Comparison of ENCODE assay signal across 8 cellular contexts in genomic region chr15:45200799-45201556, GRCh38. TPM values are rescaled to one million over a fixed set of nuclear protein-coding genes. Genes with fewer than 3 reads are reported as not detected.
A peak's percentile ranks its signal among the peaks of the same experiment; 100 is the strongest.
DNase-seq lines count a peak whose midpoint lies in the region; ATAC-seq and TF ChIP-seq lines count a peak whose summit lies in the region.

No MANE protein-coding gene starts in this region.

- H3K4me3 ChIP-seq in GM06990 (replicated peaks; ENCODE audit: low read depth, low read length) (peak overlapping the region; percentile 66), endodermal cell (ENCODE audit: low read length) (peak overlapping the region; percentile 100)

- WGBS in endodermal cell (ENCODE audit: insufficient coverage in 1 of 2, insufficient read length in 1 of 2), 2 experiments, result 2 to 6% methylated on average over 13 to 33 of the region's 34 CpGs

- no peaks in the 10 kb centered on the region for H3K36me3 Mint-ChIP-seq in endodermal cell (ENCODE audit: low read depth)
- no peaks in the 10 kb centered on the region for H3K36me3 Mint-ChIP-seq in mesothelial cell of epicardium

- H3K4me3 Mint-ChIP-seq in endodermal cell (no peak overlapping the region), mesothelial cell of epicardium (no peak overlapping the region)

- ATAC-seq in HG03521 (IDR thresholded peaks at IDR 0.05; ENCODE audit: unreplicated experiment), result peak; percentile 1
- no peak for ATAC-seq in HG03469 (IDR thresholded peaks at IDR 0.05; ENCODE audit: unreplicated experiment)

- no peaks in the 10 kb centered on the region for H3K9me3 ChIP-seq in endodermal cell (ENCODE audit: control insufficient read depth, low read length)

- H3K36me3 ChIP-seq in GM06990 (ENCODE audit: control insufficient read depth, insufficient read depth, low read length), result no peaks in the 10 kb centered on the region
- H3K36me3 ChIP-seq in endodermal cell (ENCODE audit: control insufficient read depth, insufficient read depth, low read length), result no peaks in the 10 kb centered on the region

- H3K4me1 Mint-ChIP-seq in endodermal cell (peaks cover 8% of the 10 kb centered on the region), mesothelial cell of epicardium (peaks cover 12% of the 10 kb centered on the region)

- peak overlapping the region; percentile 95 for H3K27ac ChIP-seq in endodermal cell (ENCODE audit: low read depth, low read length)

- H3K27me3 ChIP-seq in GM06990 (replicated peaks; ENCODE audit: control insufficient read depth, insufficient read depth, low read length) (no peaks in the 10 kb centered on the region), endodermal cell (ENCODE audit: control insufficient read depth, insufficient read depth, low read length, poor library complexity, severe bottlenecking) (no peaks in the 10 kb centered on the region)

- H3K27me3 Mint-ChIP-seq in endodermal cell (ENCODE audit: insufficient read depth) (peaks cover 18% of the 10 kb centered on the region), mesothelial cell of epicardium (ENCODE audit: low read depth) (peaks cover 3% of the 10 kb centered on the region)

- TF ChIP-seq CTCF in GM06990 (IDR thresholded peaks at IDR 0.05; ENCODE audit: insufficient read depth, low read length, poor library complexity, severe bottlenecking) (no peak), endodermal cell (conservative IDR thresholded peaks at IDR 0.05) (no peak), mesothelial cell of epicardium (IDR thresholded peaks at IDR 0.05; ENCODE audit: unreplicated experiment) (no peak)

- H3K27ac Mint-ChIP-seq in endodermal cell (no peak overlapping the region), mesothelial cell of epicardium (no peak overlapping the region)

- H3K9ac ChIP-seq in endodermal cell (ENCODE audit: extremely low read depth, low read length, poor library complexity, severe bottlenecking), result peak overlapping the region; percentile 91

- DNase-seq in GM06990 (ENCODE audit: extremely low read depth, insufficient read length) (peak; percentile 89), NOMO-1 (lab: John Stamatoyannopoulos, UW; ENCODE audit: unreplicated experiment in 2 of 2) (peak; percentile 62 to 68), endodermal cell (peak; percentile 95), mesothelial cell of epicardium (ENCODE audit: low spot score in 2 of 2, unreplicated experiment in 2 of 2) (peak; percentile 35 to 79)
- DNase-seq in activated CD8-positive, alpha-beta memory T cell treated with anti-CD3 and anti-CD28 coated beads for 48 hours (ENCODE audit: low read depth in 2 of 3, low spot score in 2 of 3), result peak; percentile 64 to 93 (median 71)
- peak; percentile 51 for DNase-seq in stimulated activated CD8-positive, alpha-beta memory T cell treated with anti-CD3 and anti-CD28 coated beads, Interleukin-15, amount 100 ng/mL, for 1 hour (ENCODE audit: low read depth)

- no peaks in the 10 kb centered on the region for H3K4me1 ChIP-seq in endodermal cell (ENCODE audit: control insufficient read depth, insufficient read depth, low read length)

- H3K9me3 Mint-ChIP-seq in endodermal cell (no peaks in the 10 kb centered on the region), mesothelial cell of epicardium (no peaks in the 10 kb centered on the region)

RNA-seq across cellular contexts. Expression of gene SHF, which starts 13.2 kb away (rescaled TPM):
- total RNA-seq in endodermal cell (10 to 100 TPM; 42.0 to 53.8 TPM), mesothelial cell of epicardium (31.1 to 34.6 TPM (median 31.8 TPM) in 3 replicates)
- polyA plus RNA-seq in endodermal cell (2013, experiment 1 of 2), result 45.2 TPM
- polyA plus RNA-seq in endodermal cell (2013, experiment 2 of 2), result 43.5 TPM

RNA-seq across cellular contexts. Expression of gene SLC28A2, which starts 51.1 kb away (rescaled TPM):
- 1 to 10 TPM; 3.8 to 4.4 TPM for total RNA-seq in endodermal cell
- polyA plus RNA-seq in endodermal cell (2013, experiment 1 of 2), result 0.85 TPM
- 1.4 TPM for polyA plus RNA-seq in endodermal cell (2013, experiment 2 of 2)
- total RNA-seq in mesothelial cell of epicardium, result not detected in 3 replicates
